In genomic region chr5:168182269-168182668, GRCh38 we compare ENCODE assay signal across 21 cellular contexts.
DNase-seq lines count a peak whose midpoint lies in the region; ATAC-seq, FAIRE-seq and TF ChIP-seq lines count a peak whose summit lies in the region.
"Had no signal": no experiment of that assay in that cellular context is flagged by ENCODE, and none has a peak within 500 bp of the region (broad histone marks: within the 10 kb centered on the region; RNA-seq: fewer than 3 reads in every experiment).

No MANE protein-coding gene starts in this region.

- H3K27me3 ChIP-seq in IMR-90 (ENCODE audit: control insufficient read depth, insufficient read depth, low read length), result no peaks in the 10 kb centered on the region
- H3K27me3 ChIP-seq: BLaER1 treated with 17β-estradiol and CSF1 and Interleukin-3, amounts not matched to agents 10 nM and 100 nM had no signal

- DNase-seq in A549 (ENCODE audit: low read depth in 1 of 2, low spot score in 1 of 2) (no peak), IMR-90 (no peak), neural crest cell (ENCODE audit: low read depth, low spot score) (no peak), WTC11 (ENCODE audit: low spot score) (no peak), amniotic stem cell (lab: John Stamatoyannopoulos, UW) (no peak)
- DNase-seq: 8988T; AML-193; Caco-2; Calu3; CD4-positive, alpha-beta T cell; CD8-positive, alpha-beta T cell; DMS79 treated with DMSO at 0.1 percent for 48 hours; GF-D8 had no signal

- intact Hi-C loops in IMR-90 (cut with micrococcal nuclease), result no loop called here

- POLR2A ChIA-PET in A549 (lab: Yijun Ruan, JAX) (no interaction called here), IMR-90 (lab: Charles Lee; ENCODE audit: unreplicated experiment) (no interaction called here), WTC11 (lab: Charles Lee) (no interaction called here)

- H3K4me1 ChIP-seq in A549, result peaks cover 4% of the 10 kb centered on the region; the same call in 1 of the 3 replicates
- H3K4me1 ChIP-seq in IMR-90 (ENCODE audit: control insufficient read depth, insufficient read depth, low read length), result no peaks in the 10 kb centered on the region
- H3K4me1 ChIP-seq: BLaER1 treated with 17β-estradiol and CSF1 and Interleukin-3, amounts not matched to agents 10 nM and 100 nM; Caco-2 had no signal

- H3K27ac Mint-ChIP-seq in neural crest cell (ENCODE audit: unreplicated experiment), result peak overlapping the region; percentile 5
- H3K27ac Mint-ChIP-seq in WTC11, result no peak overlapping the region
- H3K27ac Mint-ChIP-seq: B cell; CD4-positive, alpha-beta T cell; CD8-positive, alpha-beta T cell had no signal

- H2AK9ac ChIP-seq in IMR-90 (replicated peaks; ENCODE audit: low read depth, low read length, poor library complexity), result no peak overlapping the region

- H3K4me1 Mint-ChIP-seq in neural crest cell, result peaks cover 20% of the 10 kb centered on the region
- peaks cover 18% of the 10 kb centered on the region for H3K4me1 Mint-ChIP-seq in WTC11
- H3K4me1 Mint-ChIP-seq: B cell had no signal

- in situ Hi-C loops in IMR-90 (cut with MboI; ENCODE audit: low sequenced_read_pairs), result no loop called here

- TF ChIP-seq RAD21 in A549 (conservative IDR thresholded peaks at IDR 0.05 in 1 of 2, IDR thresholded peaks at IDR 0.05 in 1 of 2), result no peak
- no peak for TF ChIP-seq RAD21 in IMR-90 (IDR thresholded peaks at IDR 0.05; ENCODE audit: low read length)

- H3K4ac ChIP-seq in IMR-90 (ENCODE audit: low read depth, low read length), result no peak overlapping the region

- TF ChIP-seq POLR2A in A549 (IDR thresholded peaks at IDR 0.05; ENCODE audit: low read length) (no peak), IMR-90 (IDR thresholded peaks at IDR 0.05; ENCODE audit: low read depth, low read length) (no peak)

- H3K9me3 ChIP-seq in A549 (no peaks in the 10 kb centered on the region), IMR-90 (ENCODE audit: control insufficient read depth, insufficient read depth, low read length) (no peaks in the 10 kb centered on the region)
- H3K9me3 ChIP-seq: BLaER1 treated with 17β-estradiol and CSF1 and Interleukin-3, amounts not matched to agents 10 nM and 100 nM; Caco-2 had no signal

- no peak for TF ChIP-seq EP300 in A549 (IDR thresholded peaks at IDR 0.05)

- no peak overlapping the region for H3K27ac ChIP-seq in A549
- H3K27ac ChIP-seq in IMR-90 (ENCODE audit: insufficient read depth, low read length), result no peak overlapping the region
- H3K27ac ChIP-seq: BLaER1 treated with 17β-estradiol and CSF1 and Interleukin-3, amounts not matched to agents 10 nM and 100 nM; C4-2B had no signal

- no peak overlapping the region for H3K9ac ChIP-seq in IMR-90 (ENCODE audit: low read depth, low read length)
- H3K9ac ChIP-seq: BLaER1 treated with 17β-estradiol and CSF1 and Interleukin-3, amounts not matched to agents 10 nM and 100 nM had no signal

- H3K9me1 ChIP-seq in IMR-90 (ENCODE audit: insufficient read depth, low read length), result no peaks in the 10 kb centered on the region

- WGBS in A549 (ENCODE audit: missing lambda C conversion rate), result 31% methylated on average over 6 of the region's 6 CpGs
- 100% methylated on average over 2 of the region's 6 CpGs; no CpG with 5 or more reads in 1 of the 2 experiments for WGBS in IMR-90 (ENCODE audit: extremely low coverage in 2 of 2, insufficient read length in 1 of 2), 2 experiments

- H3K4me3 ChIP-seq in A549 (no peak overlapping the region), IMR-90 (ENCODE audit: insufficient read depth, low read depth, low read length) (no peak overlapping the region)
- H3K4me3 ChIP-seq: BLaER1 treated with 17β-estradiol and CSF1 and Interleukin-3, amounts not matched to agents 10 nM and 100 nM had no signal

- FAIRE-seq in A549 (lab: Jason Lieb, UNC), result no peak
- FAIRE-seq: A204.1, D721Med, G401.6, GM12891, GM18507 had no signal

- no peaks in the 10 kb centered on the region for H3K9me3 Mint-ChIP-seq in neural crest cell
- H3K9me3 Mint-ChIP-seq in WTC11, result no peaks in the 10 kb centered on the region
- H3K9me3 Mint-ChIP-seq: CD4-positive, alpha-beta T cell; CD8-positive, alpha-beta T cell had no signal

- H3K18ac ChIP-seq in IMR-90 (ENCODE audit: low read depth, low read length), result no peak overlapping the region

- H2BK15ac ChIP-seq in IMR-90 (ENCODE audit: low read depth, low read length), result no peak overlapping the region

- no peak overlapping the region for H4K8ac ChIP-seq in IMR-90 (ENCODE audit: low read depth in 2 of 2, low read length in 2 of 2)

- no peaks in the 10 kb centered on the region for H4K20me1 ChIP-seq in IMR-90 (ENCODE audit: insufficient read depth, low read length)
- H4K20me1 ChIP-seq: BLaER1 treated with 17β-estradiol and CSF1 and Interleukin-3, amounts not matched to agents 10 nM and 100 nM had no signal

- no peak overlapping the region for H3K14ac ChIP-seq in IMR-90 (replicated peaks; ENCODE audit: low read depth, low read length)

- H3K4me2 ChIP-seq in A549 (no peak overlapping the region), IMR-90 (ENCODE audit: low read depth, low read length) (no peak overlapping the region)
- H3K4me2 ChIP-seq: BLaER1 treated with 17β-estradiol and CSF1 and Interleukin-3, amounts not matched to agents 10 nM and 100 nM had no signal

- CTCF ChIA-PET in A549 (lab: Yijun Ruan, JAX) (no interaction called here), IMR-90 (lab: Yijun Ruan, JAX) (no interaction called here), WTC11 (lab: Charles Lee) (no interaction called here)

- no peak overlapping the region for H2BK120ac ChIP-seq in IMR-90 (ENCODE audit: low read depth, low read length)

- H3K79me1 ChIP-seq in IMR-90 (ENCODE audit: low read depth in 1 of 2, low read length in 2 of 2), result no peaks in the 10 kb centered on the region

- no peak overlapping the region for H2BK20ac ChIP-seq in IMR-90 (ENCODE audit: low read depth, low read length)

- no peak overlapping the region for H4K5ac ChIP-seq in IMR-90 (ENCODE audit: low read depth, low read length)

- dilution Hi-C loops in IMR-90 (cut with HindIII; ENCODE audit: low sequenced_read_pairs, unreplicated experiment), result no loop called here

- no peak for ATAC-seq in A549
- ATAC-seq in IMR-90 (ENCODE audit: low read depth), result no peak
- no peak for ATAC-seq in WTC11
- ATAC-seq: CD8-positive, alpha-beta T cell had no signal

- H2AK5ac ChIP-seq in IMR-90 (ENCODE audit: low read depth, low read length), result no peak overlapping the region

- no peak overlapping the region for H3K23ac ChIP-seq in IMR-90 (ENCODE audit: low read depth, low read length)

- no peak overlapping the region for H4K91ac ChIP-seq in IMR-90 (ENCODE audit: insufficient read depth, low read depth, low read length)

- no peak overlapping the region for H3K56ac ChIP-seq in IMR-90 (ENCODE audit: extremely low read depth, insufficient read depth, low read length)

- no peak overlapping the region for H2BK5ac ChIP-seq in IMR-90 (ENCODE audit: low read depth, low read length, poor library complexity, severe bottlenecking)

- H3K36me3 ChIP-seq in IMR-90 (ENCODE audit: control insufficient read depth, insufficient read depth, low read length), result no peaks in the 10 kb centered on the region

- no peaks in the 10 kb centered on the region for H3K36me3 Mint-ChIP-seq in neural crest cell (ENCODE audit: low read depth)
- no peaks in the 10 kb centered on the region for H3K36me3 Mint-ChIP-seq in WTC11
- H3K36me3 Mint-ChIP-seq: CD8-positive, alpha-beta T cell had no signal

- no peak overlapping the region for H3K4me3 Mint-ChIP-seq in neural crest cell
- no peak overlapping the region for H3K4me3 Mint-ChIP-seq in WTC11
- H3K4me3 Mint-ChIP-seq: B cell; CD4-positive, alpha-beta T cell; CD8-positive, alpha-beta T cell had no signal

- no peak overlapping the region for H2AFZ ChIP-seq in IMR-90 (replicated peaks; ENCODE audit: low read length, poor library complexity)

- TF ChIP-seq CTCF in A549 (IDR thresholded peaks at IDR 0.05) (no peak), IMR-90 (conservative IDR thresholded peaks at IDR 0.05; ENCODE audit: low read depth, low read length) (no peak), neural crest cell (conservative IDR thresholded peaks at IDR 0.05) (no peak), WTC11 (IDR thresholded peaks at IDR 0.05) (no peak)

- BruUV-seq in IMR-90 (replicated peaks; lab: Mats Ljungman, UMichigan), result no TSS peak

- H3K27me3 Mint-ChIP-seq in neural crest cell (ENCODE audit: low read depth) (peaks cover 23% of the 10 kb centered on the region), WTC11 (ENCODE audit: low read depth) (no peaks in the 10 kb centered on the region)
- H3K27me3 Mint-ChIP-seq: B cell had no signal

TF ChIP-seq in A549, 52 proteins besides CTCF, POLR2A, EP300 and RAD21:
- TF ChIP-seq NR3C1 (IDR thresholded peaks at IDR 0.05), result no peak
- TF ChIP-seq MAFK (IDR thresholded peaks at IDR 0.05; ENCODE audit: partially characterized antibody), result peak; percentile 39
- no peak for TF ChIP-seq FOSB (CRISPR knock-in tag; IDR thresholded peaks at IDR 0.05)

TF ChIP-seq in IMR-90, 13 proteins besides CTCF, POLR2A, EP300 and RAD21:
- TF ChIP-seq CEBPB (IDR thresholded peaks at IDR 0.05; ENCODE audit: low read depth, low read length) (no peak), SMC3 (IDR thresholded peaks at IDR 0.05; ENCODE audit: low read depth, low read length) (no peak), FOS (IDR thresholded peaks at IDR 0.05; ENCODE audit: low read depth, low read length) (no peak), RCOR1 (IDR thresholded peaks at IDR 0.05; ENCODE audit: insufficient replicate concordance, low read length) (no peak), RFX5 (IDR thresholded peaks at IDR 0.05; ENCODE audit: low read depth, low read length) (no peak), BHLHE40 (IDR thresholded peaks at IDR 0.05; ENCODE audit: low read depth, low read length) (no peak), MAFK (IDR thresholded peaks at IDR 0.05; ENCODE audit: low read depth, low read length) (0 out of 2 replicates have a peak, but pooled peaks have one; percentile 28)

TF ChIP-seq in WTC11, 78 proteins besides CTCF, POLR2A, EP300 and RAD21 (continues in another document):
- TF ChIP-seq ZMAT4 (CRISPR knock-in tag; IDR thresholded peaks at IDR 0.05) (no peak), EMX1 (CRISPR knock-in tag; IDR thresholded peaks at IDR 0.05) (no peak), ZBTB43 (CRISPR knock-in tag; IDR thresholded peaks at IDR 0.05) (no peak)
